27 cellular contexts compared by ENCODE assay signal in the genomic region with DNA sequence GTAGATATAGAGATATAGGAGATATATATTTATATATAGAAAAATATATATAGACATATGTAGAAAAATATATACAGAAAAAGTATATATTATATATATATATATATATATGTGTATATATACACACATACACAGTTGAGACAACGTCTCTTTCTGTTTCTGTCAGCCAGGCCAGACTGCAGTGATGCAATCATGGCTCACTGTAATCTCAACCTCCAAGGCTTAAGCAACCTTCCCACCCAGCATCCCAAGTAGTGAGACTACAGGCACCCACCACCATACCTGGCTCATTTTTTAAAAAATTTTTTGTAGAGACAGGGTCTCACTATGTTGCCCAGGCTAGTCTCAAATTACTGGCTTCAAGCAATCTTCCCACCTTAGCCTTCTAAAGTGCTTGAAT.
"Had no signal": no experiment of that assay in that cellular context is flagged by ENCODE, and none has a peak within 500 bp of the region (broad histone marks: within the 10 kb centered on the region; RNA-seq: fewer than 3 reads in every experiment).

No MANE protein-coding gene starts in this region.

- H3K4me3 ChIP-seq: adrenal gland, ascending aorta, ovary, uterus had no signal

- H3K4me3 Mint-ChIP-seq: activated CD4-positive, alpha-beta T cell treated with anti-CD3 and anti-CD28 coated beads for 36 hours; activated naive CD8-positive, alpha-beta T cell; brain; effector memory CD8-positive, alpha-beta T cell; naive thymus-derived CD4-positive, alpha-beta T cell; stimulated activated effector memory CD8-positive, alpha-beta T cell treated with anti-CD3 and anti-CD28 coated beads, Interleukin-12 subunit alpha, Interleukin-12 subunit beta, amount 100 ng/mL, for 72 hours; stimulated activated naive CD8-positive, alpha-beta T cell treated with anti-CD3 and anti-CD28 coated beads, Interleukin-15, amount 100 ng/mL, for 72 hours; T-helper 2 cell treated with Interferon-gamma antibody and Interleukin-4, amounts not matched to agents 5 μg/mL and 100 μg/mL, for 36 hours; type B pancreatic cell had no signal

- H3K27me3 ChIP-seq: adrenal gland, ascending aorta, ovary, uterus had no signal

- H3K27ac Mint-ChIP-seq: activated CD4-positive, alpha-beta T cell treated with anti-CD3 and anti-CD28 coated beads for 36 hours; activated naive CD8-positive, alpha-beta T cell; brain; effector memory CD8-positive, alpha-beta T cell; naive thymus-derived CD4-positive, alpha-beta T cell; progenitor cell of endocrine pancreas; stimulated activated effector memory CD8-positive, alpha-beta T cell treated with anti-CD3 and anti-CD28 coated beads, Interleukin-12 subunit alpha, Interleukin-12 subunit beta, amount 100 ng/mL, for 72 hours; stimulated activated naive CD8-positive, alpha-beta T cell treated with anti-CD3 and anti-CD28 coated beads, Interleukin-15, amount 100 ng/mL, for 72 hours; T-helper 2 cell treated with Interferon-gamma antibody and Interleukin-4, amounts not matched to agents 5 μg/mL and 100 μg/mL, for 36 hours; type B pancreatic cell had no signal

- H3K27me3 Mint-ChIP-seq: activated CD4-positive, alpha-beta T cell treated with anti-CD3 and anti-CD28 coated beads for 36 hours; activated naive CD8-positive, alpha-beta T cell; brain; effector memory CD8-positive, alpha-beta T cell; naive thymus-derived CD4-positive, alpha-beta T cell; progenitor cell of endocrine pancreas; stimulated activated naive CD8-positive, alpha-beta T cell treated with anti-CD3 and anti-CD28 coated beads, Interleukin-15, amount 100 ng/mL, for 72 hours; type B pancreatic cell had no signal

- H3K9me3 ChIP-seq: adrenal gland, ascending aorta, ovary, uterus had no signal

- H3K4me1 Mint-ChIP-seq: activated CD4-positive, alpha-beta T cell treated with anti-CD3 and anti-CD28 coated beads for 36 hours; brain; naive thymus-derived CD4-positive, alpha-beta T cell; stimulated activated effector memory CD8-positive, alpha-beta T cell treated with anti-CD3 and anti-CD28 coated beads, Interleukin-12 subunit alpha, Interleukin-12 subunit beta, amount 100 ng/mL, for 72 hours; stimulated activated naive CD8-positive, alpha-beta T cell treated with anti-CD3 and anti-CD28 coated beads, Interleukin-15, amount 100 ng/mL, for 72 hours had no signal

- H3K9me3 Mint-ChIP-seq: brain, type B pancreatic cell had no signal

- H3K36me3 Mint-ChIP-seq: activated naive CD8-positive, alpha-beta T cell; brain; stimulated activated effector memory CD8-positive, alpha-beta T cell treated with anti-CD3 and anti-CD28 coated beads, Interleukin-12 subunit alpha, Interleukin-12 subunit beta, amount 100 ng/mL, for 72 hours; type B pancreatic cell had no signal

- H3K4me1 ChIP-seq: adrenal gland, ascending aorta, uterus had no signal

- H3K27ac ChIP-seq: adrenal gland, ascending aorta, ovary, uterus had no signal

- H3K36me3 ChIP-seq: adrenal gland, ascending aorta, ovary, uterus had no signal

- DNase-seq: activated CD4-positive, alpha-beta T cell treated with anti-CD3 and anti-CD28 coated beads for 36 hours; activated CD4-positive, CD25-positive, alpha-beta regulatory T cell; activated effector memory CD4-positive, alpha-beta T cell treated with Interleukin-2 at 50 U/mL for 16 hours; activated naive CD4-positive, alpha-beta T cell treated with Interleukin-2 at 50 U/mL for 16 hours; adrenal gland; cortex of kidney; effector memory CD8-positive, alpha-beta T cell; islet precursor cell; left cardiac atrium; left ventricle myocardium superior; mammary epithelial cell; midbrain; naive thymus-derived CD4-positive, alpha-beta T cell; ovary; small intestine; stimulated activated CD4-positive, alpha-beta T cell treated with anti-CD3 and anti-CD28 coated beads, Interleukin-4, amount 100 ng/mL, for 24 hours; stimulated activated naive CD8-positive, alpha-beta T cell treated with anti-CD3 and anti-CD28 coated beads, Interleukin-15, amount 100 ng/mL, for 72 hours; substantia nigra; T-helper 1 cell; uterus had no signal
